8 cellular contexts compared by ENCODE assay signal in genomic region chr7:123557631-123558505, GRCh38. TPM values are rescaled to one million over a fixed set of nuclear protein-coding genes. Genes with fewer than 3 reads are reported as not detected.
DNase-seq lines count a peak whose midpoint lies in the region; TF ChIP-seq lines count a peak whose summit lies in the region.

TSS of gene NDUFA5 (minus strand) at chr7:123557818. CDS start at chr7:123557795, 23 bp downstream.

- H3K4me1 ChIP-seq in SJSA1 (replicated peaks) (no peaks in the 10 kb centered on the region; the same call in 1 of the 2 replicates), neuron (ENCODE audit: insufficient read depth, low read length) (peaks cover 17% of the 10 kb centered on the region), subcutaneous abdominal adipose tissue (ENCODE audit: control insufficient read depth in 5 of 5, insufficient read depth in 5 of 5, low read length in 5 of 5) (peaks cover 0 to 24% (median 19%) of the 10 kb centered on the region in 5 donors)

- H3K27me3 ChIP-seq in SJSA1 (replicated peaks) (no peaks in the 10 kb centered on the region), neuron (ENCODE audit: insufficient read depth, low read length) (peaks cover 3% of the 10 kb centered on the region), subcutaneous abdominal adipose tissue (ENCODE audit: control insufficient read depth in 5 of 5, insufficient read depth in 4 of 5, low read length in 5 of 5) (no peaks in the 10 kb centered on the region)

- TF ChIP-seq CTCF in HFF-Myc (IDR thresholded peaks at IDR 0.05; ENCODE audit: low read depth, low read length, missing control alignments), result no peak

- DNase-seq in GM04503 (ENCODE audit: low read depth) (peak; percentile 94), HFF-Myc (ENCODE audit: extremely low read depth, low read depth) (peak; percentile 99), MV-4-11 (lab: John Stamatoyannopoulos, UW) (peak; percentile 98), SJSA1 (ENCODE audit: low read depth in 1 of 2, low spot score in 2 of 2) (peak; percentile 95 to 99), foreskin melanocyte (peak; percentile 97)
- peak; percentile 74 to 90 (median 82) for DNase-seq in activated naive CD4-positive, alpha-beta T cell (lab: John Stamatoyannopoulos, UW)

- H3K27ac ChIP-seq in SJSA1 (peak within 1 kb of the TSS; percentile 74), subcutaneous abdominal adipose tissue (ENCODE audit: low read depth, low read length) (peak within 1 kb of the TSS; percentile 84)

- H3K9me3 ChIP-seq in SJSA1 (replicated peaks) (no peaks in the 10 kb centered on the region), neuron (ENCODE audit: low read length) (no peaks in the 10 kb centered on the region), subcutaneous abdominal adipose tissue (ENCODE audit: control insufficient read depth in 5 of 5, low read length in 5 of 5) (no peaks in the 10 kb centered on the region)

- H3K4me3 ChIP-seq in HFF-Myc (replicated peaks; ENCODE audit: low read depth, low read length) (peak within 1 kb of the TSS; percentile 73), SJSA1 (peak within 1 kb of the TSS; percentile 70), neuron (ENCODE audit: low read length) (peak within 1 kb of the TSS; percentile 81), subcutaneous abdominal adipose tissue (ENCODE audit: low read depth in 1 of 5, low read length in 5 of 5) (peak within 1 kb of the TSS; percentile 82 to 99 (median 96))

- H2AFZ ChIP-seq in neuron (ENCODE audit: low read depth, low read length), result peak within 1 kb of the TSS; percentile 83

- peak within 1 kb of the TSS; percentile 82 to 95 (median 93) for H3K9ac ChIP-seq in subcutaneous abdominal adipose tissue (ENCODE audit: low read length in 5 of 5)

- peaks cover 15% of the 10 kb centered on the region for H3K36me3 ChIP-seq in SJSA1
- H3K36me3 ChIP-seq in neuron (ENCODE audit: insufficient read depth, low read length), result peaks cover 26% of the 10 kb centered on the region
- peaks cover 0 to 11% (median 7%) of the 10 kb centered on the region in 5 donors for H3K36me3 ChIP-seq in subcutaneous abdominal adipose tissue (ENCODE audit: control insufficient read depth in 5 of 5, insufficient read depth in 5 of 5, low read length in 5 of 5)

RNA-seq across cellular contexts. Expression of gene NDUFA5, which starts in this region (rescaled TPM):
- 57.9 and 75.6 TPM in 2 replicates for total RNA-seq in SJSA1 (2014; rRNA removed; shearing (Covaris generic))

Comparison
In these comparisons a context has a peak if more than half of its experiments do, and no peak if none do; other contexts are left out.
1. Peak in every context shown above with its lines: DNase-seq, H3K4me3 ChIP-seq and H3K27ac ChIP-seq.